In the genomic region with DNA sequence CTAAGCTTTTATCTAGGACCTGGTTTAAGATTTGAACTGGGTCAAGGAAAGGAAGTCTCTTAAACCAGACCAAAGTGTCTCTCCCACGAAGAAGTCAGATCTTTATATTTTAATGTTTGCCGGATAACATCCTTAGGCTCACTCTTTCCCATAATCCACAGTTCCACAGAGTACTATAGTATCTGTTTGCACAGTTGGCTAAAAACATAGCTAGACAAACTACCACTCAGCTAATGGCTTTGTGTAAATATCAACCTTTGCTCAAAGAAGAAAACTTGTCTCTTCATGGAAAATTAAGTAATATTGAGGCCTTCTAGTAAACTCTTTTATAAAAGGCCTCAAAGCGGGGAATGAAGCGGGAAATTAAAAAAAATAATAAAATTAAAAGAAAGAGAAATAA, we compare ENCODE assay signal across 20 cellular contexts. TPM values are rescaled to one million over a fixed set of nuclear protein-coding genes. Genes with fewer than 3 reads are reported as not detected.
"Had no signal": no experiment of that assay in that cellular context is flagged by ENCODE, and none has a peak within 500 bp of the region (broad histone marks: within the 10 kb centered on the region; RNA-seq: fewer than 3 reads in every experiment).

No MANE protein-coding gene starts in this region.

- H3K36me3 Mint-ChIP-seq: activated CD8-positive, alpha-beta memory T cell treated with anti-CD3 and anti-CD28 coated beads, Interleukin-2, amount 10 ng/mL, durations not matched to agents 7 days and 5 days; activated naive CD4-positive, alpha-beta T cell treated with anti-CD3 and anti-CD28 coated beads, Interleukin-2, amount 10 ng/mL, durations not matched to agents 7 days and 5 days; immature natural killer cell; naive B cell had no signal

- H3K27me3 ChIP-seq: sigmoid colon, upper lobe of right lung had no signal

- H3K4me1 Mint-ChIP-seq: activated CD4-positive, alpha-beta T cell treated with anti-CD3 and anti-CD28 coated beads, Interleukin-2, amount 10 ng/mL, durations not matched to agents 7 days and 5 days; activated CD8-positive, alpha-beta memory T cell treated with anti-CD3 and anti-CD28 coated beads, Interleukin-2, amount 10 ng/mL, durations not matched to agents 7 days and 5 days; activated naive CD4-positive, alpha-beta T cell treated with anti-CD3 and anti-CD28 coated beads, Interleukin-2, amount 10 ng/mL, durations not matched to agents 7 days and 5 days; immature natural killer cell; naive B cell had no signal

- H3K27ac ChIP-seq: coronary artery, sigmoid colon, thoracic aorta, upper lobe of right lung had no signal

- H3K4me3 ChIP-seq: coronary artery, sigmoid colon, thoracic aorta, upper lobe of right lung had no signal

- DNase-seq: activated CD4-positive, alpha-beta T cell treated with anti-CD3 and anti-CD28 coated beads, Interleukin-2, amount 10 ng/mL, durations not matched to agents 7 days and 5 days; activated CD4-positive, CD25-positive, alpha-beta regulatory T cell treated with anti-CD3 and anti-CD28 coated beads, Interleukin-2, amount 50 U/mL, for 72 hours; activated CD8-positive, alpha-beta memory T cell treated with anti-CD3 and anti-CD28 coated beads, Interleukin-2, amount 10 ng/mL, durations not matched to agents 7 days and 5 days; activated CD8-positive, alpha-beta T cell treated with anti-CD3 and anti-CD28 coated beads for 36 hours; activated effector memory CD4-positive, alpha-beta T cell treated with anti-CD3 and anti-CD28 coated beads, Interleukin-2, amount 50 U/mL, for 16 hours; activated naive CD4-positive, alpha-beta T cell treated with anti-CD3 and anti-CD28 coated beads, Interleukin-2, amount 10 ng/mL, durations not matched to agents 7 days and 5 days; activated T-cell treated with anti-CD3 and anti-CD28 coated beads for 4 hours; amygdala; cerebellar nuclear complex; immature natural killer cell; naive B cell; posterior cingulate gyrus; sigmoid colon; stimulated activated CD4-positive, alpha-beta T cell treated with anti-CD3 and anti-CD28 coated beads, Interleukin-4, amount 100 ng/mL, for 1 hour; stimulated activated naive CD4-positive, alpha-beta T cell; upper lobe of right lung had no signal

- ATAC-seq: activated CD8-positive, alpha-beta memory T cell treated with anti-CD3 and anti-CD28 coated beads, Interleukin-2, amount 10 ng/mL, durations not matched to agents 7 days and 5 days; activated CD8-positive, alpha-beta T cell treated with anti-CD3 and anti-CD28 coated beads for 36 hours had no signal

- H3K36me3 ChIP-seq: sigmoid colon, thoracic aorta, upper lobe of right lung had no signal

- H3K9me3 ChIP-seq: sigmoid colon, thoracic aorta, upper lobe of right lung had no signal

- H3K9me3 Mint-ChIP-seq: activated CD4-positive, alpha-beta T cell treated with anti-CD3 and anti-CD28 coated beads, Interleukin-2, amount 10 ng/mL, durations not matched to agents 7 days and 5 days; activated CD8-positive, alpha-beta T cell treated with anti-CD3 and anti-CD28 coated beads for 36 hours; activated naive CD4-positive, alpha-beta T cell treated with anti-CD3 and anti-CD28 coated beads, Interleukin-2, amount 10 ng/mL, durations not matched to agents 7 days and 5 days; naive B cell had no signal

- H3K4me3 Mint-ChIP-seq: activated CD4-positive, alpha-beta T cell treated with anti-CD3 and anti-CD28 coated beads, Interleukin-2, amount 10 ng/mL, durations not matched to agents 7 days and 5 days; activated CD8-positive, alpha-beta memory T cell treated with anti-CD3 and anti-CD28 coated beads, Interleukin-2, amount 10 ng/mL, durations not matched to agents 7 days and 5 days; activated CD8-positive, alpha-beta T cell treated with anti-CD3 and anti-CD28 coated beads for 36 hours; activated naive CD4-positive, alpha-beta T cell treated with anti-CD3 and anti-CD28 coated beads, Interleukin-2, amount 10 ng/mL, durations not matched to agents 7 days and 5 days; immature natural killer cell; naive B cell had no signal

- H3K27me3 Mint-ChIP-seq: activated CD4-positive, alpha-beta T cell treated with anti-CD3 and anti-CD28 coated beads, Interleukin-2, amount 10 ng/mL, durations not matched to agents 7 days and 5 days; activated CD8-positive, alpha-beta memory T cell treated with anti-CD3 and anti-CD28 coated beads, Interleukin-2, amount 10 ng/mL, durations not matched to agents 7 days and 5 days; activated CD8-positive, alpha-beta T cell treated with anti-CD3 and anti-CD28 coated beads for 36 hours; naive B cell had no signal

- H3K27ac Mint-ChIP-seq: activated CD4-positive, alpha-beta T cell treated with anti-CD3 and anti-CD28 coated beads, Interleukin-2, amount 10 ng/mL, durations not matched to agents 7 days and 5 days; activated CD8-positive, alpha-beta memory T cell treated with anti-CD3 and anti-CD28 coated beads, Interleukin-2, amount 10 ng/mL, durations not matched to agents 7 days and 5 days; activated CD8-positive, alpha-beta T cell treated with anti-CD3 and anti-CD28 coated beads for 36 hours; activated naive CD4-positive, alpha-beta T cell treated with anti-CD3 and anti-CD28 coated beads, Interleukin-2, amount 10 ng/mL, durations not matched to agents 7 days and 5 days; immature natural killer cell had no signal

RNA-seq across cellular contexts. Expression of a gene that starts 13.5 kb away (rescaled TPM):
- total RNA-seq: activated CD4-positive, alpha-beta T cell treated with anti-CD3 and anti-CD28 coated beads, Interleukin-2, amount 10 ng/mL, durations not matched to agents 7 days and 5 days; activated CD8-positive, alpha-beta T cell treated with anti-CD3 and anti-CD28 coated beads for 36 hours; epithelial cell of proximal tubule; T-helper 2 cell treated with Interferon-gamma antibody and Interleukin-4, amounts not matched to agents 100 ng/mL and 5 ng/mL, for 36 hours; thoracic aorta; upper lobe of right lung had no signal
